15 cellular contexts compared by ENCODE assay signal in genomic region chr12:121770802-121771625, GRCh38. TPM values are rescaled to one million over a fixed set of nuclear protein-coding genes. Genes with fewer than 3 reads are reported as not detected.
A peak's percentile ranks its signal among the peaks of the same experiment; 100 is the strongest.
DNase-seq lines count a peak whose midpoint lies in the region; ATAC-seq, FAIRE-seq and TF ChIP-seq lines count a peak whose summit lies in the region.
"Had no signal": no experiment of that assay in that cellular context is flagged by ENCODE, and none has a peak within 500 bp of the region (broad histone marks: within the 10 kb centered on the region; RNA-seq: fewer than 3 reads in every experiment).

No MANE protein-coding gene starts in this region.

- no peaks in the 10 kb centered on the region for H3K79me2 ChIP-seq in H9 (ENCODE audit: insufficient read depth, low read length)
- H3K79me2 ChIP-seq in H1 (ENCODE audit: control insufficient read depth in 1 of 2, insufficient read depth in 2 of 2, low read length in 2 of 2): no peaks in the 10 kb centered on the region
- no peaks in the 10 kb centered on the region for H3K79me2 ChIP-seq in neural progenitor cell (ENCODE audit: low read depth)

- no peak overlapping the region for H2BK20ac ChIP-seq in H9 (ENCODE audit: low read depth, low read length, poor library complexity, severe bottlenecking)
- H2BK20ac ChIP-seq in H1 (ENCODE audit: low read length): no peak overlapping the region

- H3K4me3 ChIP-seq in BLaER1 (no peak overlapping the region), H1 (ENCODE audit: extremely low read depth in 1 of 4, insufficient read depth in 2 of 4, low read depth in 3 of 4, low read length in 4 of 4) (no peak overlapping the region), neural progenitor cell (no peak overlapping the region), prostate gland (no peak overlapping the region)
- H3K4me3 ChIP-seq: A549, SK-N-MC had no signal

- H2AFZ ChIP-seq in H9 (ENCODE audit: low read length) (no peak overlapping the region), H1 (ENCODE audit: low read length) (no peak overlapping the region), neural progenitor cell (replicated peaks) (no peak overlapping the region)

- H3K27me3 ChIP-seq in BLaER1 (no peaks in the 10 kb centered on the region), H9 (ENCODE audit: insufficient read depth, low read length) (no peaks in the 10 kb centered on the region), H1 (replicated peaks in 1 of 4; ENCODE audit: control insufficient read depth in 3 of 4, extremely low read depth in 1 of 4, insufficient read depth in 3 of 4, low read length in 3 of 4) (no peaks in the 10 kb centered on the region), neural progenitor cell (no peaks in the 10 kb centered on the region), prostate gland (replicated peaks; ENCODE audit: insufficient read depth) (no peaks in the 10 kb centered on the region)

- DNase-seq in H9 (no peak), H1 (ENCODE audit: low read depth in 1 of 2, low spot score in 2 of 2) (no peak), neural progenitor cell (ENCODE audit: low spot score) (no peak), HuH-7.5 (ENCODE audit: low spot score) (no peak), HFFc6 (no peak), prostate gland (ENCODE audit: low spot score) (no peak)
- no peak for DNase-seq in activated CD8-positive, alpha-beta T cell treated with anti-CD3 and anti-CD28 coated beads, Interleukin-2, amount 10 ng/mL, durations not matched to agents 7 days and 5 days
- DNase-seq: DMS53, NCI-H1436 treated with DMSO at 0.1 percent for 48 hours, NCI-H2107, NCI-H345, PC-3 had no signal

- H3K4ac ChIP-seq in H9 (ENCODE audit: low read depth, low read length) (no peak overlapping the region), H1 (replicated peaks; ENCODE audit: insufficient read length, low read depth, low read length) (no peak overlapping the region)

- H3K27ac Mint-ChIP-seq in H9 (peak overlapping the region in 2 of 3 experiments; percentile 86 to 87; a peak in 2 of 7 replicates), neural progenitor cell (peak overlapping the region; percentile 74), HFFc6 (no peak overlapping the region)
- H3K27ac Mint-ChIP-seq in activated CD8-positive, alpha-beta T cell treated with anti-CD3 and anti-CD28 coated beads, Interleukin-2, amount 10 ng/mL, durations not matched to agents 7 days and 5 days: no peak overlapping the region

- H3T11ph ChIP-seq in H9 (ENCODE audit: low read length): no peak overlapping the region

- no peak overlapping the region for H3K18ac ChIP-seq in H9 (ENCODE audit: insufficient read length, low read depth, low read length)
- no peak overlapping the region for H3K18ac ChIP-seq in H1 (ENCODE audit: extremely low read depth, low read length)

- POLR2A ChIA-PET in H1 (lab: Charles Lee; ENCODE audit: partially characterized antibody): interaction anchor here (2.5 to 34.9 kb wide), 2 partner anchors 11 to 29 kb away, joined by 9 to 958 read pairs; partner anchors contain the start of genes RHOF and SETD1B
- POLR2A ChIA-PET in activated CD8-positive, alpha-beta T cell treated with anti-CD3 and anti-CD28 coated beads, Interleukin-2, amount 10 ng/mL, durations not matched to agents 7 days and 5 days (lab: Charles Lee): no interaction called here

- no peak for ATAC-seq in activated CD8-positive, alpha-beta T cell treated with anti-CD3 and anti-CD28 coated beads, Interleukin-2, amount 10 ng/mL, durations not matched to agents 7 days and 5 days
- ATAC-seq: A549, PC-3 had no signal

- H2BK15ac ChIP-seq in H9 (ENCODE audit: low read depth, low read length) (no peak overlapping the region), H1 (ENCODE audit: low read length) (no peak overlapping the region)

- H3F3A ChIP-seq in neural progenitor cell (ENCODE audit: low read depth): peaks cover 8% of the 10 kb centered on the region

- H3K4me3 Mint-ChIP-seq in H9 (no peak overlapping the region), neural progenitor cell (no peak overlapping the region), HFFc6 (no peak overlapping the region)
- H3K4me3 Mint-ChIP-seq in activated CD8-positive, alpha-beta T cell treated with anti-CD3 and anti-CD28 coated beads, Interleukin-2, amount 10 ng/mL, durations not matched to agents 7 days and 5 days: no peak overlapping the region

- H3K4me2 ChIP-seq in BLaER1: peak overlapping the region; percentile 75
- H3K4me2 ChIP-seq in H9 (ENCODE audit: insufficient read depth, insufficient read length, low read length): no peak overlapping the region
- no peak overlapping the region for H3K4me2 ChIP-seq in H1 (ENCODE audit: insufficient read depth in 1 of 2, low read depth in 2 of 2, low read length in 2 of 2)
- peak overlapping the region; percentile 35 for H3K4me2 ChIP-seq in neural progenitor cell
- H3K4me2 ChIP-seq: A549 had no signal

- TF ChIP-seq EP300 in H1 (IDR thresholded peaks at IDR 0.05; ENCODE audit: borderline replicate concordance in 1 of 2, low read depth in 2 of 2, low read length in 2 of 2): no peak

- no peak for TF ChIP-seq CTCF in H9 (conservative IDR thresholded peaks at IDR 0.05)
- no peak for TF ChIP-seq CTCF in H1 (IDR thresholded peaks at IDR 0.05; ENCODE audit: control extremely low read depth in 1 of 3, insufficient read depth in 1 of 3, low read depth in 1 of 3, low read length in 3 of 3)
- TF ChIP-seq CTCF in neural progenitor cell (IDR thresholded peaks at IDR 0.05): no peak
- TF ChIP-seq CTCF in HFFc6 (IDR thresholded peaks at IDR 0.05): no peak
- TF ChIP-seq CTCF in prostate gland (IDR thresholded peaks at IDR 0.05): no peak

- no peak overlapping the region for H4K8ac ChIP-seq in H9 (replicated peaks; ENCODE audit: insufficient read length, low read depth, low read length)
- no peak overlapping the region for H4K8ac ChIP-seq in H1 (ENCODE audit: extremely low read depth, insufficient read depth, low read length)

- peaks cover 81% of the 10 kb centered on the region for H3K4me1 ChIP-seq in BLaER1
- H3K4me1 ChIP-seq in H9 (ENCODE audit: insufficient read depth, low read length): no peaks in the 10 kb centered on the region
- peaks cover 0 to 18% (median 12%) of the 10 kb centered on the region in 4 experiments; a peak in 6 of 7 replicates for H3K4me1 ChIP-seq in H1 (replicated peaks in 1 of 4; ENCODE audit: control insufficient read depth in 3 of 4, insufficient read depth in 4 of 4, low read length in 3 of 4)
- H3K4me1 ChIP-seq in neural progenitor cell: peaks cover 11% of the 10 kb centered on the region
- no peaks in the 10 kb centered on the region for H3K4me1 ChIP-seq in prostate gland (replicated peaks)

- H3K4me1 Mint-ChIP-seq in H9 (peaks cover 17 to 32% of the 10 kb centered on the region in 2 experiments), neural progenitor cell (peaks cover 30% of the 10 kb centered on the region), HFFc6 (ENCODE audit: low read depth) (peaks cover 33% of the 10 kb centered on the region)
- H3K4me1 Mint-ChIP-seq in activated CD8-positive, alpha-beta T cell treated with anti-CD3 and anti-CD28 coated beads, Interleukin-2, amount 10 ng/mL, durations not matched to agents 7 days and 5 days (ENCODE audit: low read depth): peaks cover 15% of the 10 kb centered on the region

- intact Hi-C loops in prostate gland (cut with DNase I): no loop called here

- H3K36me3 ChIP-seq in BLaER1 (peaks cover 5% of the 10 kb centered on the region; the same call in 1 of the 2 replicates), H1 (ENCODE audit: control insufficient read depth in 2 of 4, insufficient read depth in 4 of 4, low read length in 3 of 4) (peaks cover 0 to 2% (median 0%) of the 10 kb centered on the region in 4 experiments; a peak in 2 of 8 replicates), neural progenitor cell (no peaks in the 10 kb centered on the region), prostate gland (no peaks in the 10 kb centered on the region)

- CTCF ChIA-PET in H1 (lab: Charles Lee; ENCODE audit: partially characterized antibody): interaction anchor here (1.2 to 18.5 kb wide), 4 partner anchors 19 to 53 kb away, joined by 3 to 335 read pairs (median 4); partner anchors contain the start of gene RHOF
- CTCF ChIA-PET in activated CD8-positive, alpha-beta T cell treated with anti-CD3 and anti-CD28 coated beads, Interleukin-2, amount 10 ng/mL, durations not matched to agents 7 days and 5 days (lab: Charles Lee): interaction anchor here (3.9 to 16.1 kb wide), 2 partner anchors 21 to 23 kb away, joined by 25 to 581 read pairs; partner anchors contain the start of gene RHOF

- H2BK12ac ChIP-seq in H9 (ENCODE audit: insufficient read length, low read depth, low read length): no peak overlapping the region
- H2BK12ac ChIP-seq in H1 (ENCODE audit: low read depth, low read length): no peak overlapping the region

- TF ChIP-seq POLR2A in H1 (IDR thresholded peaks at IDR 0.05; ENCODE audit: control extremely low read depth in 1 of 2, low read depth in 2 of 2, low read length in 2 of 2) (no peak), prostate gland (IDR thresholded peaks at IDR 0.05) (no peak)

- H3K9me3 ChIP-seq in BLaER1: no peaks in the 10 kb centered on the region
- H3K9me3 ChIP-seq in H9 (ENCODE audit: control insufficient read depth, low read depth, low read length): no peaks in the 10 kb centered on the region
- H3K9me3 ChIP-seq in H1 (ENCODE audit: insufficient read depth in 2 of 2, low read depth in 1 of 2, low read length in 1 of 2): no peaks in the 10 kb centered on the region
- no peaks in the 10 kb centered on the region for H3K9me3 ChIP-seq in neural progenitor cell (ENCODE audit: low read depth)
- no peaks in the 10 kb centered on the region for H3K9me3 ChIP-seq in prostate gland
- H3K9me3 ChIP-seq: A549 had no signal

- H3K36me3 Mint-ChIP-seq in H9 (ENCODE audit: insufficient read depth in 1 of 3, low read depth in 3 of 3) (peaks cover 0 to 11% (median 0%) of the 10 kb centered on the region in 3 experiments; a peak in 3 of 7 replicates), neural progenitor cell (no peaks in the 10 kb centered on the region), HFFc6 (ENCODE audit: low read depth) (no peaks in the 10 kb centered on the region)
- H3K36me3 Mint-ChIP-seq in activated CD8-positive, alpha-beta T cell treated with anti-CD3 and anti-CD28 coated beads, Interleukin-2, amount 10 ng/mL, durations not matched to agents 7 days and 5 days (ENCODE audit: low read depth): no peaks in the 10 kb centered on the region

- H3K79me1 ChIP-seq in H9 (ENCODE audit: insufficient read depth, low read depth, low read length, poor library complexity, severe bottlenecking): no peaks in the 10 kb centered on the region
- H3K79me1 ChIP-seq in H1 (ENCODE audit: low read depth, low read length): no peaks in the 10 kb centered on the region; the same call in 1 of the 2 replicates

- no peak overlapping the region for H2BK5ac ChIP-seq in H9 (ENCODE audit: insufficient read length, low read length)
- H2BK5ac ChIP-seq in H1 (ENCODE audit: low read depth, low read length): peak overlapping the region; percentile 23; the same call in 1 of the 2 replicates

- no peak overlapping the region for H2AK5ac ChIP-seq in H9 (ENCODE audit: insufficient read length, low read length)
- H2AK5ac ChIP-seq in H1 (ENCODE audit: low read depth, low read length): no peak overlapping the region

- no peak overlapping the region for H3K56ac ChIP-seq in H9 (ENCODE audit: insufficient read length, low read depth, low read length)
- no peak overlapping the region for H3K56ac ChIP-seq in H1 (replicated peaks; ENCODE audit: insufficient read length, low read depth, low read length)

- H3K9ac ChIP-seq in BLaER1: 0 out of 2 replicates have a peak overlapping the region, but pooled peaks have one; percentile 30
- no peak overlapping the region for H3K9ac ChIP-seq in H9 (ENCODE audit: extremely low read depth, insufficient read length, low read length)
- no peak overlapping the region for H3K9ac ChIP-seq in H1 (replicated peaks in 1 of 4; ENCODE audit: extremely low read depth in 1 of 4, low read depth in 3 of 4, low read length in 3 of 4)
- no peak overlapping the region for H3K9ac ChIP-seq in neural progenitor cell

- H3K23me2 ChIP-seq in H9 (ENCODE audit: insufficient read length, low read depth, low read length, poor library complexity, severe bottlenecking) (no peaks in the 10 kb centered on the region), H1 (ENCODE audit: low read depth, low read length) (no peaks in the 10 kb centered on the region)

- no CpG with 5 or more reads among the region's 25 CpGs for WGBS in H9 (ENCODE audit: extremely low coverage, insufficient read length, low lambda C conversion rate)
- WGBS in H1 (ENCODE audit: extremely low coverage in 1 of 2, insufficient coverage in 1 of 2, insufficient read length in 1 of 2, insufficient replicate concordance in 2 of 2, low coverage in 1 of 2, low lambda C conversion rate in 2 of 2, missing lambda C conversion rate in 1 of 2), 2 experiments: 91% methylated on average over 19 of the region's 25 CpGs; no CpG with 5 or more reads in 1 of the 2 experiments
- 87% methylated on average over 25 of the region's 25 CpGs for WGBS in prostate gland

- H3K27ac ChIP-seq in BLaER1: peak overlapping the region; percentile 76
- H3K27ac ChIP-seq in H9 (ENCODE audit: insufficient read length, low read depth, low read length): no peak overlapping the region
- H3K27ac ChIP-seq in H1 (ENCODE audit: low read depth, low read length): no peak overlapping the region
- H3K27ac ChIP-seq in neural progenitor cell: no peak overlapping the region
- H3K27ac ChIP-seq in prostate gland: no peak overlapping the region

- H4K5ac ChIP-seq in H9 (ENCODE audit: insufficient read length, low read depth, low read length) (no peak overlapping the region), H1 (ENCODE audit: insufficient read length, low read depth, low read length) (no peak overlapping the region)

- no peak overlapping the region for H3K23ac ChIP-seq in H9 (ENCODE audit: insufficient read length, low read depth, low read length)
- no peak overlapping the region for H3K23ac ChIP-seq in H1 (ENCODE audit: insufficient read length)

- H3K27me3 Mint-ChIP-seq in H9 (ENCODE audit: low read depth) (peaks cover 3% of the 10 kb centered on the region; the same call in 1 of the 2 replicates), neural progenitor cell (ENCODE audit: insufficient read depth, low read depth) (peaks cover 2% of the 10 kb centered on the region), HFFc6 (ENCODE audit: insufficient read depth) (peaks cover 4% of the 10 kb centered on the region; the same call in 1 of the 2 replicates)
- no peaks in the 10 kb centered on the region for H3K27me3 Mint-ChIP-seq in activated CD8-positive, alpha-beta T cell treated with anti-CD3 and anti-CD28 coated beads, Interleukin-2, amount 10 ng/mL, durations not matched to agents 7 days and 5 days (ENCODE audit: low read depth)

- H2BK120ac ChIP-seq in H9 (ENCODE audit: low read depth, low read length, poor library complexity, severe bottlenecking): no peak overlapping the region
- H2BK120ac ChIP-seq in H1 (replicated peaks; ENCODE audit: low read depth, low read length): no peak overlapping the region

- H3K9me3 Mint-ChIP-seq in H9 (no peaks in the 10 kb centered on the region), neural progenitor cell (no peaks in the 10 kb centered on the region), HFFc6 (no peaks in the 10 kb centered on the region)
- H3K9me3 Mint-ChIP-seq in activated CD8-positive, alpha-beta T cell treated with anti-CD3 and anti-CD28 coated beads, Interleukin-2, amount 10 ng/mL, durations not matched to agents 7 days and 5 days (ENCODE audit: insufficient read depth): no peaks in the 10 kb centered on the region

- FAIRE-seq in H1 (lab: Jason Lieb, UNC): no peak
- FAIRE-seq: A549 had no signal

- H4K91ac ChIP-seq in H9 (ENCODE audit: insufficient read length, low read depth, low read length) (no peak overlapping the region), H1 (replicated peaks; ENCODE audit: insufficient read length, low read length) (no peak overlapping the region)

- H3K14ac ChIP-seq in H9 (ENCODE audit: insufficient read depth, low read length) (no peak overlapping the region; the same call in 1 of the 2 replicates), H1 (ENCODE audit: insufficient read length) (no peak overlapping the region)

- TF ChIP-seq RAD21 in H1 (IDR thresholded peaks at IDR 0.05 in 1 of 2, conservative IDR thresholded peaks at IDR 0.05 in 1 of 2; ENCODE audit: low read depth in 2 of 2, low read length in 2 of 2): no peak

- H4K20me1 ChIP-seq in BLaER1: no peaks in the 10 kb centered on the region
- H4K20me1 ChIP-seq in H9 (ENCODE audit: control insufficient read depth, insufficient read depth, insufficient read length): peaks cover 3% of the 10 kb centered on the region
- peaks cover 0 to 5% of the 10 kb centered on the region in 2 experiments for H4K20me1 ChIP-seq in H1 (replicated peaks in 1 of 2; ENCODE audit: control insufficient read depth in 1 of 2, insufficient read depth in 2 of 2, low read length in 2 of 2)
- no peaks in the 10 kb centered on the region for H4K20me1 ChIP-seq in neural progenitor cell (ENCODE audit: low read depth)

RNA-seq across cellular contexts. Expression of gene RHOF, which starts 22.5 kb away (rescaled TPM):
- 29.1 and 29.3 TPM in 2 replicates for total RNA-seq in H9 (2021)
- 31.0 and 31.9 TPM in 2 replicates for total RNA-seq in H1 (2021; fragmentation: NEBNext Ultra II Directional; extraction: Animal tissue kit (Norgen Biotek cat#: 25700))
- polyA plus RNA-seq in H1 (2011; rRNA removed): 23.8 and 33.2 TPM in 2 replicates
- 24.2 TPM for polyA plus RNA-seq in H1 (2011; cell fraction: cytosol; rRNA removed)
- polyA plus RNA-seq in H1 (2011; cell fraction: nucleus; rRNA removed): 46.5 TPM
- polyA plus RNA-seq in H1 (2012, experiment 1 of 2): 13.3 to 22.8 TPM (median 17.1 TPM) in 4 replicates
- polyA plus RNA-seq in H1 (2012, experiment 2 of 2): 10.2 TPM
- polyA plus RNA-seq in H1 (2013, experiment 1 of 2): 16.3 TPM
- polyA plus RNA-seq in H1 (2013, experiment 2 of 2): 14.9 TPM
- 15.0 and 16.7 TPM in 2 replicates for polyA minus RNA-seq in H1 (2011; rRNA and poly(A)+ RNA removed)
- 27.1 TPM for polyA minus RNA-seq in H1 (2011; cell fraction: cytosol; rRNA and poly(A)+ RNA removed)
- 45.4 TPM for polyA minus RNA-seq in H1 (2011; cell fraction: nucleus; rRNA and poly(A)+ RNA removed)
- 20.1 and 30.8 TPM in 2 replicates for total RNA-seq in neural progenitor cell (ENCODE audit: low replicate concordance)
- total RNA-seq in HFFc6 (2021; fragmentation: NEBNext Ultra II Directional; extraction: Animal tissue kit (Norgen Biotek cat#: 25700)): 1 to 10 TPM; 3.2 to 4.2 (median 3.6) TPM
- total RNA-seq in activated CD8-positive, alpha-beta T cell treated with anti-CD3 and anti-CD28 coated beads, Interleukin-2, amount 10 ng/mL, durations not matched to agents 7 days and 5 days: 100 to 1,000 TPM; 145 to 154 TPM
- total RNA-seq in prostate gland: 10 to 100 TPM in 1 of 2 donors, 1 to 10 TPM in 1; 9.5 to 23.5 TPM

RNA-seq across cellular contexts. Expression of gene SETD1B, which starts 32.8 kb away (rescaled TPM):
- total RNA-seq in H9 (2021) (38.2 and 40.4 TPM in 2 replicates), neural progenitor cell (ENCODE audit: low replicate concordance) (1.8 and 4.4 TPM in 2 replicates), prostate gland (10 to 100 TPM; 19.2 to 27.5 TPM)
- 17.7 and 17.8 TPM in 2 replicates for total RNA-seq in H1 (2021; fragmentation: NEBNext Ultra II Directional; extraction: Animal tissue kit (Norgen Biotek cat#: 25700))
- 1.3 and 2.3 TPM in 2 replicates for polyA plus RNA-seq in H1 (2011; rRNA removed)
- 1.2 TPM for polyA plus RNA-seq in H1 (2011; cell fraction: cytosol; rRNA removed)
- polyA plus RNA-seq in H1 (2011; cell fraction: nucleus; rRNA removed): 4.1 TPM
- 6.5 to 10.1 TPM (median 8.7 TPM) in 4 replicates for polyA plus RNA-seq in H1 (2012, experiment 1 of 2)
- 4.9 TPM for polyA plus RNA-seq in H1 (2012, experiment 2 of 2)
- 6.6 TPM for polyA plus RNA-seq in H1 (2013, experiment 1 of 2)
- 5.8 TPM for polyA plus RNA-seq in H1 (2013, experiment 2 of 2)
- 1.5 and 2.3 TPM in 2 replicates for polyA minus RNA-seq in H1 (2011; rRNA and poly(A)+ RNA removed)
- 5.3 TPM for polyA minus RNA-seq in H1 (2011; cell fraction: cytosol; rRNA and poly(A)+ RNA removed)
- 4.7 TPM for polyA minus RNA-seq in H1 (2011; cell fraction: nucleus; rRNA and poly(A)+ RNA removed)
- 10 to 100 TPM; 18.5 to 22.0 (median 20.9) TPM for total RNA-seq in HFFc6 (2021; fragmentation: NEBNext Ultra II Directional; extraction: Animal tissue kit (Norgen Biotek cat#: 25700))
- 10 to 100 TPM; 30.0 to 30.9 TPM for total RNA-seq in activated CD8-positive, alpha-beta T cell treated with anti-CD3 and anti-CD28 coated beads, Interleukin-2, amount 10 ng/mL, durations not matched to agents 7 days and 5 days

RNA-seq across cellular contexts. Expression of gene TMEM120B, which starts 58.5 kb away (rescaled TPM):
- total RNA-seq in H9 (2021) (21.9 and 25.8 TPM in 2 replicates), neural progenitor cell (ENCODE audit: low replicate concordance) (4.7 and 12.7 TPM in 2 replicates), prostate gland (10 to 100 TPM in 1 of 2 donors, 1 to 10 TPM in 1; 9.5 to 12.2 TPM)
- total RNA-seq in H1 (2021; fragmentation: NEBNext Ultra II Directional; extraction: Animal tissue kit (Norgen Biotek cat#: 25700)): 26.0 and 29.1 TPM in 2 replicates
- polyA plus RNA-seq in H1 (2011; rRNA removed): 22.0 and 31.2 TPM in 2 replicates
- polyA plus RNA-seq in H1 (2011; cell fraction: cytosol; rRNA removed): 21.3 TPM
- 90.2 TPM for polyA plus RNA-seq in H1 (2011; cell fraction: nucleus; rRNA removed)
- polyA plus RNA-seq in H1 (2012, experiment 1 of 2): 15.8 to 21.0 TPM (median 18.0 TPM) in 4 replicates
- polyA plus RNA-seq in H1 (2012, experiment 2 of 2): 11.9 TPM
- 31.3 TPM for polyA plus RNA-seq in H1 (2013, experiment 1 of 2)
- polyA plus RNA-seq in H1 (2013, experiment 2 of 2): 29.9 TPM
- polyA minus RNA-seq in H1 (2011; rRNA and poly(A)+ RNA removed): 35.4 and 36.4 TPM in 2 replicates
- polyA minus RNA-seq in H1 (2011; cell fraction: cytosol; rRNA and poly(A)+ RNA removed): 16.7 TPM
- polyA minus RNA-seq in H1 (2011; cell fraction: nucleus; rRNA and poly(A)+ RNA removed): 25.9 TPM
- total RNA-seq in HFFc6 (2021; fragmentation: NEBNext Ultra II Directional; extraction: Animal tissue kit (Norgen Biotek cat#: 25700)): 10 to 100 TPM in 5 of 6 experiments, 1 to 10 TPM in 1; 9.7 to 13.8 (median 12.6) TPM
- 1 to 10 TPM; 7.6 to 8.2 TPM for total RNA-seq in activated CD8-positive, alpha-beta T cell treated with anti-CD3 and anti-CD28 coated beads, Interleukin-2, amount 10 ng/mL, durations not matched to agents 7 days and 5 days

Comparison
In these comparisons a context has a peak if more than half of its experiments do, and no peak if none do; other contexts are left out.
1. H3K4me2 ChIP-seq: peak in BLaER1 (single experiment) and neural progenitor cell (single experiment); none in H9 (single experiment) and H1 (0 of 2).
2. H3K27ac Mint-ChIP-seq: peak in H9 (2 of 3) and neural progenitor cell (single experiment); none in HFFc6 (single experiment) and activated CD8-positive, alpha-beta T cell treated with anti-CD3 and anti-CD28 coated beads, Interleukin-2, amount 10 ng/mL, durations not matched to agents 7 days and 5 days (single experiment).